ENCODE assay signal across 23 cellular contexts in the genomic region with DNA sequence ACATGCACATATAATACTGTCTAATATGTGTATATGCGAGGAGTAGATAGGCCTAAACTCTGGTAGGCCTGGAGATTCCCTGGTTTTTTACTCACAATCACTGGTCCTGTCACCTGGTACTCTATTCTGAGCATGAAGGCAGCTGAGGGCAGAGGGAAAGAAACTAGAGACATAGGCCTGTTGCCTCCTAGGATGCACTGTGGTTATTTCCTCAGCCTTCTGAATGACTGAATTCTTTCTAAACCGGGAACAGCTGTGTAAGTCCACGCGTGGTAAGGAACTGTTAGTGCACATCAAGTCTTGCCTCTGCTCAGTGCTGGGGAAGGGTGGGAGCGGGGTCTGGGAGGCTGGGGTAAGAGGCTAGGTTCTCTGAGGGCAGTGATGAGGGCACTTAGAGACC. TPM values are rescaled to one million over a fixed set of nuclear protein-coding genes. Genes with fewer than 3 reads are reported as not detected.
"Had no signal": no experiment of that assay in that cellular context is flagged by ENCODE, and none has a peak within 500 bp of the region (broad histone marks: within the 10 kb centered on the region; RNA-seq: fewer than 3 reads in every experiment).

No MANE protein-coding gene starts in this region.

- H3K9me3 ChIP-seq: left ventricle myocardium inferior, mucosa of descending colon, pancreas, prostate gland, tibial nerve, upper lobe of left lung, vagina had no signal

- DNase-seq: hypothalamus; immature natural killer cell; kidney; left ventricle myocardium inferior; midbrain; naive thymus-derived CD8-positive, alpha-beta T cell; nucleus accumbens; pancreas; retina; right cardiac atrium; stimulated activated CD4-positive, alpha-beta T cell treated with anti-CD3 and anti-CD28 coated beads, Interleukin-1b, Interleukin-23, amount 100 ng/mL, for 48 hours; stimulated activated CD4-positive, alpha-beta T cell treated with anti-CD3 and anti-CD28 coated beads, Interleukin-2, amount 100 ng/mL, for 48 hours; stimulated activated CD4-positive, alpha-beta T cell treated with anti-CD3 and anti-CD28 coated beads, Interleukin-4, amount 100 ng/mL, for 4 hours; stimulated activated CD8-positive, alpha-beta memory T cell treated with anti-CD3 and anti-CD28 coated beads, Interleukin-4, amount 100 ng/mL, for 48 hours; stimulated activated naive CD4-positive, alpha-beta T cell treated with Interleukin-2 at 50 U/mL for 16 hours; stimulated activated naive CD8-positive, alpha-beta T cell treated with anti-CD3 and anti-CD28 coated beads, Interleukin-15, amount 100 ng/mL, for 72 hours; substantia nigra had no signal

- H3K27me3 ChIP-seq: pancreas, vagina had no signal

- H3K27ac ChIP-seq: left ventricle myocardium inferior, pancreas, prostate gland, tibial nerve, upper lobe of left lung, vagina had no signal

- H3K4me3 ChIP-seq: left ventricle myocardium inferior, lung, mucosa of descending colon, pancreas, prostate gland, tibial nerve, upper lobe of left lung, vagina had no signal

- H3K36me3 ChIP-seq: left ventricle myocardium inferior, pancreas, prostate gland, tibial nerve, upper lobe of left lung, vagina had no signal

RNA-seq across cellular contexts. Expression of gene KAZALD1, which starts 7.7 kb away (rescaled TPM):
- total RNA-seq: naive thymus-derived CD8-positive, alpha-beta T cell had no signal
- polyA plus RNA-seq: immature natural killer cell; naive thymus-derived CD8-positive, alpha-beta T cell had no signal
